Comparison of ENCODE assay signal across 10 cellular contexts in genomic region chr2:109318150-109318948, GRCh38.
A peak's percentile ranks its signal among the peaks of the same experiment; 100 is the strongest.
DNase-seq lines count a peak whose midpoint lies in the region; ATAC-seq and TF ChIP-seq lines count a peak whose summit lies in the region.
"Had no signal": no experiment of that assay in that cellular context is flagged by ENCODE, and none has a peak within 500 bp of the region (broad histone marks: within the 10 kb centered on the region; RNA-seq: fewer than 3 reads in every experiment).

No MANE protein-coding gene starts in this region.

- DNase-seq in HS-5 (ENCODE audit: low read depth) (peak; percentile 62), chondrocyte (ENCODE audit: low spot score) (no peak), lower leg skin (ENCODE audit: low spot score in 2 of 2) (peak; percentile 77 to 95), NCI-H187 (lab: John Stamatoyannopoulos, UW) (no peak)
- DNase-seq in NK-92 treated with Interleukin-12 subunit alpha and Interleukin-12 subunit beta, amount 100 ng/mL, for 24 hours (lab: John Stamatoyannopoulos, UW) = no peak
- no peak for DNase-seq in stimulated activated CD4-positive, alpha-beta T cell treated with anti-CD3 and anti-CD28 coated beads, Interleukin-15, amount 100 ng/mL, for 24 hours
- DNase-seq: activated CD8-positive, alpha-beta T cell treated with anti-CD3 and anti-CD28 coated beads, Interleukin-2, amount 10 ng/mL, durations not matched to agents 7 days and 5 days had no signal

- no peak for ATAC-seq in GM18502 (IDR thresholded peaks at IDR 0.05; ENCODE audit: poor library complexity, unreplicated experiment)
- ATAC-seq: activated CD8-positive, alpha-beta T cell treated with anti-CD3 and anti-CD28 coated beads, Interleukin-2, amount 10 ng/mL, durations not matched to agents 7 days and 5 days had no signal

- no peak for TF ChIP-seq POLR2A in lower leg skin (IDR thresholded peaks at IDR 0.05)

- H3K4me3 Mint-ChIP-seq in chondrocyte (ENCODE audit: unreplicated experiment) = peak overlapping the region; percentile 62
- H3K4me3 Mint-ChIP-seq: activated CD8-positive, alpha-beta T cell treated with anti-CD3 and anti-CD28 coated beads, Interleukin-2, amount 10 ng/mL, durations not matched to agents 7 days and 5 days had no signal

- H3K4me3 ChIP-seq in lower leg skin (ENCODE audit: low read depth, poor library complexity, severe bottlenecking) = no peak overlapping the region

- peak overlapping the region; percentile 38 for H3K27ac ChIP-seq in temporal lobe (ENCODE audit: low read depth, low read length)
- H3K27ac ChIP-seq: KMS-11 had no signal

- no peaks in the 10 kb centered on the region for H3K27me3 Mint-ChIP-seq in chondrocyte (ENCODE audit: low read depth)

- WGBS in lower leg skin, 2 donors = 15 to 23% methylated on average over 22 of the region's 22 CpGs

- peaks cover 1% of the 10 kb centered on the region for H3K36me3 Mint-ChIP-seq in chondrocyte (ENCODE audit: low read depth)

- intact Hi-C loops in lower leg skin (cut with DNase I; ENCODE audit: low total_unique reads) = no loop called here

- H3K4me1 Mint-ChIP-seq in chondrocyte (ENCODE audit: low read depth) = peaks cover 86% of the 10 kb centered on the region

- H3K9me3 Mint-ChIP-seq in chondrocyte (ENCODE audit: low read depth) = no peaks in the 10 kb centered on the region

- peak; percentile 72 for TF ChIP-seq CTCF in chondrocyte (IDR thresholded peaks at IDR 0.05)
- no peak for TF ChIP-seq CTCF in lower leg skin (IDR thresholded peaks at IDR 0.05)

- peak overlapping the region; percentile 98 for H3K27ac Mint-ChIP-seq in chondrocyte (ENCODE audit: unreplicated experiment)
- H3K27ac Mint-ChIP-seq: activated CD8-positive, alpha-beta T cell treated with anti-CD3 and anti-CD28 coated beads, Interleukin-2, amount 10 ng/mL, durations not matched to agents 7 days and 5 days had no signal

Comparison
In these comparisons a context has a peak if more than half of its experiments do, and no peak if none do; other contexts are left out.
1. DNase-seq: peak in HS-5 (single experiment) and lower leg skin (2 of 2); none in chondrocyte (single experiment), NK-92 treated with Interleukin-12 subunit alpha and Interleukin-12 subunit beta, amount 100 ng/mL, for 24 hours (single experiment), stimulated activated CD4-positive, alpha-beta T cell treated with anti-CD3 and anti-CD28 coated beads, Interleukin-15, amount 100 ng/mL, for 24 hours (single experiment) and NCI-H187 (0 of 2).